36 cellular contexts compared by ENCODE assay signal in the genomic region with DNA sequence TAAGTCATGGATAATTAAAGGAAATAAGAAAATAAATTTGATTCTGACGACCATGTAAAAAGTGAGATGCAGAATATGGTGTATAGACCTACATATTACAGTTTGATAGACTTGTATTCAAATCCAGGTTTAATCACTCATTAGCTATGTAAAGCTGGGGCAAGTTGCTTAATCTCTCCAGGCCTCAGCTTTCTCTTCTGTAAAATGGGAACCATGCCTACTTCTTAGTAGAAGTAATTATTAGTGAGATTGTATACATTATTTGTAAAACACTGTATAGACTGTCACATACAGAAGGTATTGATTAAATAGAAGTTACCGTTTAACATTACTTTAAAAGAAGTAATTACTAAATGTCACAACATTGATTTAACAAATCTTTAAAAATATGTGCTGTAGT.
"Had no signal": no experiment of that assay in that cellular context is flagged by ENCODE, and none has a peak within 500 bp of the region (broad histone marks: within the 10 kb centered on the region; RNA-seq: fewer than 3 reads in every experiment).

No MANE protein-coding gene starts in this region.

- H3K36me3 ChIP-seq: MG63 had no signal

- H3K9me3 ChIP-seq: MG63 had no signal

- H3K27me3 ChIP-seq: MG63 had no signal

- H3K4me3 ChIP-seq: MG63 had no signal

- DNase-seq: Karpas-422, Kasumi-1, MG63, MM.1S, MV-4-11, NCI-H1048, NCI-H1092, NCI-H1092 treated with DMSO at 0.1 percent for 48 hours, NCI-H1105, NCI-H1105 treated with DMSO at 0.1 percent for 48 hours, NCI-H1417, NCI-H1417 treated with DMSO at 0.1 percent for 48 hours, NCI-H1436, NCI-H1436 treated with DMSO at 0.1 percent for 48 hours, NCI-H146, NCI-H1694, NCI-H1694 treated with DMSO at 0.1 percent for 48 hours, NCI-H187, NCI-H187 treated with DMSO at 0.1 percent for 48 hours, NCI-H1930, NCI-H2029, NCI-H2029 treated with DMSO at 0.1 percent for 48 hours, NCI-H2081, NCI-H2081 treated with DMSO at 0.1 percent for 48 hours, NCI-H2107, NCI-H2171, NCI-H2171 treated with DMSO at 0.1 percent for 48 hours, NCI-H2227 treated with DMSO at 0.1 percent for 48 hours, NCI-H226, NCI-H345, NCI-H446, NCI-H446 treated with DMSO at 0.1 percent for 48 hours, NCI-H510A, NCI-H510A treated with DMSO at 0.1 percent for 48 hours, NCI-H524, NCI-H524 treated with DMSO at 0.1 percent for 48 hours had no signal
